In the genomic region with DNA sequence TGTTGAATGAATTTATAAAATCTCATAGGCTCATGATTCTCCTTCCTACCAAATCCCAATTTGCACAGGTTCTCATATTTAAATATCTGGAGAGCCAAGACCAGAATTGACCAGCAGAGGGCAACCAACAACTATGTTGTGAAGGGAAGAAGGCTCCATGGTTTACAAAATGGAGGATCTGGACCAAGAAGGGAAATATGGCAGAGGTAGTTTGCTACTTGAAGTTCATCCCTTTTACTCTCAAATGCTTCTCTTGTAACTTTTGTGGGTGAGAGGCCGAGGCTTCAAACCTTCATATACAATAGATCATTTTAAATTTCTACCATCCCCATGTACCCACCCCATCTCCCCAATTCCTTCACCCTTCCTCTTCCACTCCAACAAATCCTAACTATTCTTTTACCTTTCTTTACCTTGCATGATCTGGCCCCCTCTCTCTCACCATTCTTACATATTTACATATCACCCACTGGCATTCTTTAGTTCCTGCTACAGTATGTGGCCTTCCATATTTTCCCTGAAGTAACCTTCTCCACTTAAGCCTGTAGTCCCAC, we compare ENCODE assay signal across 9 cellular contexts. TPM values are rescaled to one million over a fixed set of nuclear protein-coding genes. Genes with fewer than 3 reads are reported as not detected.
A peak's percentile ranks its signal among the peaks of the same experiment; 100 is the strongest.
DNase-seq lines count a peak whose midpoint lies in the region; ATAC-seq and TF ChIP-seq lines count a peak whose summit lies in the region.
"Had no signal": no experiment of that assay in that cellular context is flagged by ENCODE, and none has a peak within 500 bp of the region (broad histone marks: within the 10 kb centered on the region; RNA-seq: fewer than 3 reads in every experiment).

No MANE protein-coding gene starts in this region.

- H3K27ac Mint-ChIP-seq in activated naive CD8-positive, alpha-beta T cell treated with anti-CD3 and anti-CD28 coated beads, Interleukin-2, amount 50 U/mL, for 24 hours, result peak overlapping the region; percentile 70

- H3K4me3 ChIP-seq in right cardiac atrium (ENCODE audit: low read length) (no peak overlapping the region), sigmoid colon (no peak overlapping the region)
- H3K4me3 ChIP-seq: BLaER1 had no signal

- no peaks in the 10 kb centered on the region for H3K27me3 ChIP-seq in right cardiac atrium (ENCODE audit: control insufficient read depth, insufficient read depth)
- H3K27me3 ChIP-seq in sigmoid colon, result no peaks in the 10 kb centered on the region
- H3K27me3 ChIP-seq: BLaER1 had no signal

- H3K9me3 ChIP-seq in right cardiac atrium (ENCODE audit: control insufficient read depth, low read length) (no peaks in the 10 kb centered on the region), sigmoid colon (no peaks in the 10 kb centered on the region)
- H3K9me3 ChIP-seq: BLaER1 had no signal

- H3K27me3 Mint-ChIP-seq in activated naive CD8-positive, alpha-beta T cell treated with anti-CD3 and anti-CD28 coated beads, Interleukin-2, amount 50 U/mL, for 24 hours, result no peaks in the 10 kb centered on the region

- WGBS in right cardiac atrium, result 46% methylated on average over 1 of the region's 1 CpG
- WGBS in sigmoid colon, 2 donors, result 49 to 50% methylated on average over 1 of the region's 1 CpG

- TF ChIP-seq EP300 in sigmoid colon (IDR thresholded peaks at IDR 0.05), result no peak

- H3K27ac ChIP-seq in right cardiac atrium (ENCODE audit: low read length) (no peak overlapping the region), sigmoid colon (no peak overlapping the region)
- H3K27ac ChIP-seq: BLaER1 had no signal

- no peak for ATAC-seq in activated naive CD8-positive, alpha-beta T cell treated with anti-CD3 and anti-CD28 coated beads, Interleukin-2, amount 50 U/mL, for 24 hours
- ATAC-seq in right cardiac atrium (no peak), GM21619 (IDR thresholded peaks at IDR 0.05; ENCODE audit: unreplicated experiment) (no peak)

- no peaks in the 10 kb centered on the region for H3K9me3 Mint-ChIP-seq in activated naive CD8-positive, alpha-beta T cell treated with anti-CD3 and anti-CD28 coated beads, Interleukin-2, amount 50 U/mL, for 24 hours

- H3K36me3 ChIP-seq in sigmoid colon, result no peaks in the 10 kb centered on the region
- H3K36me3 ChIP-seq: BLaER1 had no signal

- DNase-seq in NCI-H524 (lab: John Stamatoyannopoulos, UW) (peak; percentile 72 to 86), NCI-H524 treated with DMSO at 0.1 percent for 48 hours (lab: John Stamatoyannopoulos, UW) (no peak), NCI-H1436 treated with DMSO at 0.1 percent for 48 hours (lab: John Stamatoyannopoulos, UW) (peak; percentile 56), SW 1271 (lab: John Stamatoyannopoulos, UW) (peak; percentile 56 to 85), right cardiac atrium (peak in 2 of 3 donors; percentile 65 to 78), sigmoid colon (peak; percentile 87)
- DNase-seq in activated naive CD8-positive, alpha-beta T cell treated with anti-CD3 and anti-CD28 coated beads, Interleukin-2, amount 50 U/mL, for 24 hours, result peak; percentile 78

- intact Hi-C loops in right cardiac atrium (cut with DNase I), result loop anchor here in 3 of 4 donors (5.0 to 10.0 kb wide), 3 partner anchors 269 to 402 kb away; a partner anchor contains a TSS
- intact Hi-C loops in sigmoid colon (cut with DNase I), result loop anchor here (1.0 to 5.0 kb wide), 3 partner anchors 31 to 274 kb away; a partner anchor contains a TSS

- H3K36me3 Mint-ChIP-seq in activated naive CD8-positive, alpha-beta T cell treated with anti-CD3 and anti-CD28 coated beads, Interleukin-2, amount 50 U/mL, for 24 hours (ENCODE audit: low read depth), result peaks cover 3% of the 10 kb centered on the region

- peak; percentile 80 to 85 (median 82) for TF ChIP-seq CTCF in sigmoid colon (IDR thresholded peaks at IDR 0.05)

- H3K4me1 Mint-ChIP-seq in activated naive CD8-positive, alpha-beta T cell treated with anti-CD3 and anti-CD28 coated beads, Interleukin-2, amount 50 U/mL, for 24 hours, result peaks cover 27% of the 10 kb centered on the region

- H3K4me3 Mint-ChIP-seq in activated naive CD8-positive, alpha-beta T cell treated with anti-CD3 and anti-CD28 coated beads, Interleukin-2, amount 50 U/mL, for 24 hours, result no peak overlapping the region

- TF ChIP-seq POLR2A in sigmoid colon (IDR thresholded peaks at IDR 0.05), result no peak

- H3K4me1 ChIP-seq in right cardiac atrium (ENCODE audit: control insufficient read depth, insufficient read depth, low read length) (peaks cover 6% of the 10 kb centered on the region), sigmoid colon (peaks cover 0 to 18% (median 13%) of the 10 kb centered on the region in 4 donors)

RNA-seq across cellular contexts. Expression of a gene that starts 3.8 kb away (rescaled TPM):
- total RNA-seq in right cardiac atrium, result 10 to 100 TPM; 63.2 to 94.6 (median 72.2) TPM
- polyA plus RNA-seq in right cardiac atrium, result 28.6 TPM
- total RNA-seq in sigmoid colon, result 100 to 1,000 TPM in 1 of 4 donors, 10 to 100 TPM in 3; 55.7 to 135 (median 70.7) TPM
- polyA plus RNA-seq in sigmoid colon, result 10 to 100 TPM; 18.0 to 44.4 (median 18.3) TPM

RNA-seq across cellular contexts. Expression of a gene that starts 28.6 kb away (rescaled TPM):
- total RNA-seq in right cardiac atrium (10 to 100 TPM; 43.5 to 63.2 (median 47.0) TPM), sigmoid colon (100 to 1,000 TPM in 1 of 4 donors, 10 to 100 TPM in 3; 59.9 to 109 (median 78.0) TPM)
- polyA plus RNA-seq in right cardiac atrium (17.4 TPM), sigmoid colon (10 to 100 TPM; 18.5 to 27.0 (median 25.2) TPM)

RNA-seq across cellular contexts. Expression of a gene that starts 31.0 kb away (rescaled TPM):
- total RNA-seq in right cardiac atrium (10 to 100 TPM; 20.2 to 26.0 (median 24.4) TPM), sigmoid colon (10 to 100 TPM; 17.2 to 33.5 (median 31.6) TPM)
- polyA plus RNA-seq in right cardiac atrium (19.1 TPM), sigmoid colon (10 to 100 TPM; 29.4 to 43.7 (median 32.6) TPM)

RNA-seq across cellular contexts. Expression of a gene that starts 34.9 kb away (rescaled TPM):
- total RNA-seq in right cardiac atrium, result 1,000 to 10,000 TPM in 1 of 4 donors, 100 to 1,000 TPM in 3; 592 to 1,178 (median 826) TPM
- polyA plus RNA-seq in right cardiac atrium, result 1,131 TPM
- total RNA-seq in sigmoid colon, result 1,000 to 10,000 TPM; 6,491 to 9,553 (median 8,571) TPM
- polyA plus RNA-seq in sigmoid colon, result 1,000 to 10,000 TPM; 3,150 to 7,537 (median 5,524) TPM

RNA-seq across cellular contexts. Expression of a gene that starts 36.7 kb away (rescaled TPM):
- total RNA-seq in right cardiac atrium (under 1 TPM in 1 of 4 donors, not detected in 3; 0.49 TPM), sigmoid colon (not detected)
- polyA plus RNA-seq in right cardiac atrium (0.18 TPM), sigmoid colon (10 to 100 TPM; 30.0 to 74.0 (median 31.2) TPM)
